ENCODE assay signal across 8 cellular contexts in the genomic region with DNA sequence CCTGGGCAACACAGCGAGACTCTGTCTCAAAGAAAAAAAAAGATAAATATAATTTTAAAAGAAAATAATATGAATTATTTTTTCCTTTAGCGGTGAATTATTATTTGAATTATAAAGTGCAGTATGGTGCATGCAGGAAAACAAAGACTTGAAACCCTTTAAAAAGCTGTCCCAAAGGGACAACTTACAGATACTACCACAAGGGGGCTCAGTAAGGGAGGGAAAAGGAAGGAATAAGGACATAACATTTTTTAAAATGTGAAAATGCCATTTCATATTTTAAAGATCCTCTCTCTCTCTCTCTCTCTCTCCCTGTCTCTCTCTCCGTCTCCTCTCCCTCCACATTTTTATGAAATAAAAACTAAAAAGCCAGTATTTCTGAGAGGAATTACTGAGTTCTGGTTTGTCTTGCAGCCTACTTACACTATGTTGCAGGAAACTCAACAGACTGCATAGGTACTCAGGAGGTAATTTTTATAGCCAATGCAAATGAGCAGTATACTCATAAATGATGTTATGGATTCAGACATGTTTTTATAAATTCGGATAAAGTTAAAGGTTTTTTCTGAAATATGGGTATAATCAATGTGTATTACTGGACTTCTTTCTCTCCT.
DNase-seq lines count a peak whose midpoint lies in the region; ATAC-seq, FAIRE-seq and TF ChIP-seq lines count a peak whose summit lies in the region.

No MANE protein-coding gene starts in this region.

- H3K79me2 ChIP-seq in OCI-LY1 (ENCODE audit: insufficient read depth, low read length): no peaks in the 10 kb centered on the region

- H3K27me3 ChIP-seq in OCI-LY1 (ENCODE audit: insufficient read depth, low read length) (no peaks in the 10 kb centered on the region), small intestine (ENCODE audit: control insufficient read depth in 2 of 2, insufficient read depth in 2 of 2, low read length in 2 of 2) (no peaks in the 10 kb centered on the region)

- H3K9me3 ChIP-seq in OCI-LY1 (ENCODE audit: low read length): no peaks in the 10 kb centered on the region
- no peaks in the 10 kb centered on the region for H3K9me3 ChIP-seq in small intestine (ENCODE audit: control insufficient read depth, low read depth)

- TF ChIP-seq CTCF in OCI-LY1 (IDR thresholded peaks at IDR 0.05; ENCODE audit: low read length) (peak; percentile 60), epithelial cell of proximal tubule (conservative IDR thresholded peaks at IDR 0.05; ENCODE audit: low read depth, low read length) (peak; percentile 84)

- H2AFZ ChIP-seq in OCI-LY1 (ENCODE audit: low read length): no peak overlapping the region

- H3K27ac ChIP-seq in OCI-LY1 (ENCODE audit: low read depth, low read length, poor library complexity, severe bottlenecking) (no peak overlapping the region), small intestine (ENCODE audit: low read depth in 1 of 2, low read length in 1 of 2) (no peak overlapping the region)

- ATAC-seq in HG03025 (IDR thresholded peaks at IDR 0.05; ENCODE audit: low FRiP score, unreplicated experiment): peak; percentile 67
- no peak for ATAC-seq in HG03135 (IDR thresholded peaks at IDR 0.05; ENCODE audit: unreplicated experiment)
- ATAC-seq in HG03521 (IDR thresholded peaks at IDR 0.05; ENCODE audit: unreplicated experiment): no peak

- no peaks in the 10 kb centered on the region for H3F3A ChIP-seq in OCI-LY1 (ENCODE audit: insufficient read depth, low read length)

- H3K9ac ChIP-seq in OCI-LY1 (ENCODE audit: low read length): no peak overlapping the region

- H3K36me3 ChIP-seq in OCI-LY1 (ENCODE audit: insufficient read depth, low read length) (no peaks in the 10 kb centered on the region), small intestine (ENCODE audit: control insufficient read depth in 2 of 2, insufficient read depth in 2 of 2, low read length in 2 of 2) (no peaks in the 10 kb centered on the region)

- DNase-seq in NOMO-1 treated with DMSO at 0.1 percent for 48 hours (lab: John Stamatoyannopoulos, UW; ENCODE audit: unreplicated experiment) (peak; percentile 24), NOMO-1 treated with dmso at 0.1 percent for 144 hours (lab: John Stamatoyannopoulos, UW; ENCODE audit: unreplicated experiment) (no peak), epithelial cell of proximal tubule (ENCODE audit: low read depth) (peak; percentile 12), small intestine (peak; percentile 11)

- no peak overlapping the region for H3K4me2 ChIP-seq in OCI-LY1 (ENCODE audit: low read length)

- no peaks in the 10 kb centered on the region for H4K20me1 ChIP-seq in OCI-LY1 (ENCODE audit: insufficient read depth, low read length)

- WGBS in small intestine, 3 donors: 44 to 61% (median 55%) methylated on average over 4 of the region's 4 CpGs

- H3K4me1 ChIP-seq in OCI-LY1 (ENCODE audit: insufficient read depth, low read length, severe bottlenecking) (no peaks in the 10 kb centered on the region), small intestine (ENCODE audit: control insufficient read depth in 2 of 2, insufficient read depth in 1 of 2, low read depth in 1 of 2, low read length in 1 of 2) (no peaks in the 10 kb centered on the region)

- H3K9me2 ChIP-seq in OCI-LY1 (ENCODE audit: low read depth, low read length): no peaks in the 10 kb centered on the region

- FAIRE-seq in small intestine (lab: Jason Lieb, UNC): no peak

- H3K4me3 ChIP-seq in OCI-LY1 (ENCODE audit: low read depth, low read length, poor library complexity, severe bottlenecking): no peak overlapping the region
- H3K4me3 ChIP-seq in epithelial cell of proximal tubule (ENCODE audit: low read depth, low read length): no peak overlapping the region
- H3K4me3 ChIP-seq in small intestine (ENCODE audit: low read depth in 1 of 2, low read length in 2 of 2): no peak overlapping the region
